Comparison of ENCODE assay signal across 22 cellular contexts in the genomic region with DNA sequence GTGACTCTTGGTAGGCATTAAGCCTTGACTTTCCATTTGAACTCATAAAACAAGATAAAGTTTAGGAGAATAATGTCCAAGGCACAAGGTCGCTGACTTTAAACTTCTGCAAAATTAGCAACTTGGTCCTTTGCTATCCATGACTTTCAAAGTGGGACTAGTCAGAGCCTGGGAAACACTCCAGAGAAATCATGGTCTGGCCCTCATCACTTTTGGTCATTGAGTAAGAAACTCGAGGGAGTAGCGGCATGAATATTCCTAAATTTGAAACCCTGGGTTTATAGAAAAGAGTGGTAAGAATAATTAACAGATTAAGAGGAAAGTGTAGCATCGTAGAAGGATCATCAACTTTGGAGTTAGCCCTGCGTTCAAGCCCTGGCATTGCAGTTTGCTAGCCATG.
"Had no signal": no experiment of that assay in that cellular context is flagged by ENCODE, and none has a peak within 500 bp of the region (broad histone marks: within the 10 kb centered on the region; RNA-seq: fewer than 3 reads in every experiment).

No MANE protein-coding gene starts in this region.

- H3K9ac ChIP-seq: parathyroid adenoma had no signal

- DNase-seq: activated CD4-positive, alpha-beta T cell treated with anti-CD3 and anti-CD28 coated beads for 48 hours; activated CD4-positive, alpha-beta T cell treated with anti-CD3 and anti-CD28 coated beads, Interleukin-2, amount 50 U/mL, for 48 hours; activated CD8-positive, alpha-beta memory T cell treated with anti-CD3 and anti-CD28 coated beads for 24 hours; activated effector memory CD4-positive, alpha-beta T cell treated with anti-CD3 and anti-CD28 coated beads, Interleukin-2, amount 50 U/mL, for 16 hours; activated naive CD4-positive, alpha-beta T cell treated with anti-CD3 and anti-CD28 coated beads for 36 hours; activated naive CD8-positive, alpha-beta T cell treated with anti-CD3 and anti-CD28 coated beads for 36 hours; activated T-cell treated with anti-CD3 and anti-CD28 coated beads, Interleukin-2, amount 50 U/mL, for 1 hour; effector CD8-positive, alpha-beta T cell; esophagus squamous epithelium; head of caudate nucleus; hippocampal formation; kidney; naive thymus-derived CD8-positive, alpha-beta T cell; nucleus accumbens; psoas muscle; stimulated activated naive CD4-positive, alpha-beta T cell; T1000; testis; trophoblast cell; WERI-Rb-1 had no signal

- ATAC-seq: activated CD4-positive, CD25-positive, alpha-beta regulatory T cell treated with anti-CD3 and anti-CD28 coated beads, Interleukin-2, amount 50 U/mL, for 24 hours; naive thymus-derived CD8-positive, alpha-beta T cell had no signal

- H3K27ac ChIP-seq: parathyroid adenoma, psoas muscle, WERI-Rb-1 had no signal

- H3K27me3 ChIP-seq: esophagus squamous epithelium, testis had no signal

- H3K4me1 ChIP-seq: parathyroid adenoma, psoas muscle had no signal

- H3K9me3 ChIP-seq: esophagus squamous epithelium, psoas muscle, testis had no signal

- H3K4me3 ChIP-seq: esophagus squamous epithelium, psoas muscle, testis had no signal

- H3K36me3 ChIP-seq: esophagus squamous epithelium, WERI-Rb-1 had no signal

- H2AFZ ChIP-seq: parathyroid adenoma had no signal
